Comparison of ENCODE assay signal across 1 cellular context in the genomic region with DNA sequence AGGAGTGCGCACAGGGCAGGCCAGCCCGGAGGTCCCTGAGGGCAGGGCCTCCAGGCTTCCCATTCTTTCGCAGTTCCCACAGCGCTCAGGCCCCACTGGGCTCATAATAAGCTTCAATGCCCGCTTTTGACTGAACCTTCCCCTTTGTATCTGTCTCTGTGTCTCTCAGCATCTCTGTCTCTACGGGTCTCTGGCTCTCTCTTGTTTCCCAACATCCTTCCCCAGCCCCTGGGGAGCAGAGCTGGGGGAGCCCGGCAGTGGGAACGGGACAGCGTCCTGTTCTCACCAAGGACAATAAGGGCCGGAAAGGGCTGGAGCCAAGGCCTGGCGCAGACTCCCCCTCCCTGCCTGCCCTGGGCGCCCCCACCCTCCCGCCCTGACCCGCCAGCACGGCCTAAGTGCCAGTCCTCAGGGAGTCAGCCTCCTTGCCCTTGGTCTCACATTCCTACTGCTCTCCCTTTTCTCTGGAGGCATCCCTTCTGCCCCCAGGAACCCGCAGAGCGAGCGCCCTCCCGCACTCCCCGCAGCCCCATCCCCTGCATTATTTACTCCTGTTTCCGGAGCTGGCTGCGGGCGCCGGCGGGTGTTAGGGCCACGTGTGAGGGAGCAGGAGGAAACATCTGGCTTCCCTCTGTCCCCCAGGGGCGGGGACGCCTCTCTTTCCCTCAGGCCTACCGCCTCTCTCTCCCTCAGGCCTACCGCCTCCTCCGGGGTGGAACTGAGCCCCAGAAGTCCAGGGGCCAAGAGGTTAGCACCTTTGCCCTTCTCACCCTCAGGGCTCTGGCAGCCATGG.
TF ChIP-seq lines count a peak whose summit lies in the region.

No MANE protein-coding gene starts in this region.

TF ChIP-seq in K562, 482 proteins besides CTCF, POLR2A, EP300 and RAD21:
- peak; percentile 97 for TF ChIP-seq ZBTB33 (CRISPR knock-in tag; IDR thresholded peaks at IDR 0.05)
- TF ChIP-seq, protein P1, sequence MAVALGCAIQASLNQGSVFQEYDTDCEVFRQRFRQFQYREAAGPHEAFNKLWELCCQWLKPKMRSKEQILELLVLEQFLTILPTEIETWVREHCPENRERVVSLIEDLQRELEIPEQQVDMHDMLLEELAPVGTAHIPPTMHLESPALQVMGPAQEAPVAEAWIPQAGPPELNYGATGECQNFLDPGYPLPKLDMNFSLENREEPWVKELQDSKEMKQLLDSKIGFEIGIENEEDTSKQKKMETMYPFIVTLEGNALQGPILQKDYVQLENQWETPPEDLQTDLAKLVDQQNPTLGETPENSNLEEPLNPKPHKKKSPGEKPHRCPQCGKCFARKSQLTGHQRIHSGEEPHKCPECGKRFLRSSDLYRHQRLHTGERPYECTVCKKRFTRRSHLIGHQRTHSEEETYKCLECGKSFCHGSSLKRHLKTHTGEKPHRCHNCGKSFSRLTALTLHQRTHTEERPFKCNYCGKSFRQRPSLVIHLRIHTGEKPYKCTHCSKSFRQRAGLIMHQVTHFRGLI (CRISPR knock-in tag; IDR thresholded peaks at IDR 0.05) = no peak
TF ChIP-seq in K562: peak in this region for 1.
